Comparison of ENCODE assay signal across 11 cellular contexts in genomic region chr10:119269737-119270136, GRCh38.
A peak's percentile ranks its signal among the peaks of the same experiment; 100 is the strongest.
DNase-seq lines count a peak whose midpoint lies in the region; ATAC-seq and TF ChIP-seq lines count a peak whose summit lies in the region.
"Had no signal": no experiment of that assay in that cellular context is flagged by ENCODE, and none has a peak within 500 bp of the region (broad histone marks: within the 10 kb centered on the region; RNA-seq: fewer than 3 reads in every experiment).

No MANE protein-coding gene starts in this region.

- WGBS in right cardiac atrium = 93% methylated on average over 3 of the region's 3 CpGs

- H3K4me1 ChIP-seq in DND-41 (ENCODE audit: insufficient read depth, low read length) (peaks cover 25% of the 10 kb centered on the region), right cardiac atrium (ENCODE audit: control insufficient read depth, insufficient read depth, low read length) (peaks cover 36% of the 10 kb centered on the region)

- peak overlapping the region; percentile 37 for H3K9ac ChIP-seq in DND-41 (ENCODE audit: low read depth, low read length)

- ATAC-seq in DND-41 (ENCODE audit: insufficient read depth, low read depth) (no peak), activated B cell treated with CpG ODN at 0.5 μM for 24 hours (ENCODE audit: low read depth) (no peak), right cardiac atrium (no peak), GM21360 (IDR thresholded peaks at IDR 0.05; ENCODE audit: unreplicated experiment) (no peak), GM18867 (IDR thresholded peaks at IDR 0.05; ENCODE audit: unreplicated experiment) (no peak)
- no peak for ATAC-seq in stimulated activated effector memory CD8-positive, alpha-beta T cell treated with anti-CD3 and anti-CD28 coated beads, Interleukin-12 subunit alpha, Interleukin-12 subunit beta, amount 100 ng/mL, for 72 hours
- ATAC-seq: WTC11 had no signal

- H3K79me2 ChIP-seq in DND-41 (ENCODE audit: insufficient read depth, low read length) = peaks cover 21% of the 10 kb centered on the region

- peak overlapping the region; percentile 59 for H3K4me3 Mint-ChIP-seq in activated B cell treated with CpG ODN at 0.5 μM for 24 hours
- peak overlapping the region; percentile 68 for H3K4me3 Mint-ChIP-seq in stimulated activated effector memory CD8-positive, alpha-beta T cell treated with anti-CD3 and anti-CD28 coated beads, Interleukin-12 subunit alpha, Interleukin-12 subunit beta, amount 100 ng/mL, for 72 hours
- H3K4me3 Mint-ChIP-seq: WTC11 had no signal

- no peaks in the 10 kb centered on the region for H3K36me3 ChIP-seq in DND-41 (ENCODE audit: insufficient read depth, low read length)

- no peak overlapping the region for H3K4me2 ChIP-seq in DND-41 (ENCODE audit: insufficient read depth, low read length)

- H3K4me3 ChIP-seq in DND-41 (ENCODE audit: low read depth in 1 of 2, low read length in 2 of 2) (no peak overlapping the region), right cardiac atrium (ENCODE audit: low read length) (no peak overlapping the region)
- H3K4me3 ChIP-seq: coronary artery had no signal

- H3K9me3 ChIP-seq in DND-41 (ENCODE audit: insufficient read depth, low read length, severe bottlenecking) (no peaks in the 10 kb centered on the region), right cardiac atrium (ENCODE audit: control insufficient read depth, low read length) (no peaks in the 10 kb centered on the region)

- POLR2A ChIA-PET in activated B cell treated with CpG ODN at 0.5 μM for 24 hours (lab: Charles Lee) = interaction anchor here (0.8 to 2.0 kb wide), 4 partner anchors 32 to 137 kb away, joined by 3 to 21 read pairs (median 12); partner anchors contain the start of gene GRK5

- no peak for TF ChIP-seq CTCF in DND-41 (IDR thresholded peaks at IDR 0.05; ENCODE audit: borderline replicate concordance, extremely low read depth, low read length, poor library complexity, severe bottlenecking)
- TF ChIP-seq CTCF in activated B cell treated with CpG ODN at 0.5 μM for 24 hours (IDR thresholded peaks at IDR 0.05) = no peak

- H2AFZ ChIP-seq in DND-41 (ENCODE audit: low read depth, low read length) = no peak overlapping the region

- H3K27me3 Mint-ChIP-seq in activated B cell treated with CpG ODN at 0.5 μM for 24 hours = no peaks in the 10 kb centered on the region

- no peaks in the 10 kb centered on the region for H3K9me3 Mint-ChIP-seq in activated B cell treated with CpG ODN at 0.5 μM for 24 hours
- H3K9me3 Mint-ChIP-seq in stimulated activated effector memory CD8-positive, alpha-beta T cell treated with anti-CD3 and anti-CD28 coated beads, Interleukin-12 subunit alpha, Interleukin-12 subunit beta, amount 100 ng/mL, for 72 hours = no peaks in the 10 kb centered on the region
- H3K9me3 Mint-ChIP-seq: WTC11 had no signal

- H3K27ac ChIP-seq in DND-41 (ENCODE audit: low read length) (peak overlapping the region; percentile 71), right cardiac atrium (ENCODE audit: low read length) (peak overlapping the region; percentile 29)

- peaks cover 75% of the 10 kb centered on the region for H3K4me1 Mint-ChIP-seq in activated B cell treated with CpG ODN at 0.5 μM for 24 hours
- H3K4me1 Mint-ChIP-seq in stimulated activated effector memory CD8-positive, alpha-beta T cell treated with anti-CD3 and anti-CD28 coated beads, Interleukin-12 subunit alpha, Interleukin-12 subunit beta, amount 100 ng/mL, for 72 hours = peaks cover 36% of the 10 kb centered on the region

- peaks cover 8% of the 10 kb centered on the region for H3K36me3 Mint-ChIP-seq in activated B cell treated with CpG ODN at 0.5 μM for 24 hours (ENCODE audit: low read depth)
- peaks cover 22% of the 10 kb centered on the region for H3K36me3 Mint-ChIP-seq in stimulated activated effector memory CD8-positive, alpha-beta T cell treated with anti-CD3 and anti-CD28 coated beads, Interleukin-12 subunit alpha, Interleukin-12 subunit beta, amount 100 ng/mL, for 72 hours
- H3K36me3 Mint-ChIP-seq: WTC11 had no signal

- intact Hi-C loops in activated B cell treated with CpG ODN at 0.5 μM for 24 hours (cut with micrococcal nuclease) (loop anchor here (1.0 to 5.0 kb wide), 5 partner anchors 37 to 98 kb away; partner anchors contain the start of gene GRK5), right cardiac atrium (cut with DNase I) (loop anchor here in 1 of 4 donors (5.0 kb wide), 1 partner anchor 62 kb away; the partner anchor contains the start of gene GRK5)

- CTCF ChIA-PET in activated B cell treated with CpG ODN at 0.5 μM for 24 hours (lab: Charles Lee) = interaction anchor here (1.7 kb wide), 1 partner anchor 63 kb away, joined by 5 read pairs; the partner anchor contains the start of gene GRK5

- H3K27ac Mint-ChIP-seq in activated B cell treated with CpG ODN at 0.5 μM for 24 hours = peak overlapping the region; percentile 96
- peak overlapping the region; percentile 98 for H3K27ac Mint-ChIP-seq in stimulated activated effector memory CD8-positive, alpha-beta T cell treated with anti-CD3 and anti-CD28 coated beads, Interleukin-12 subunit alpha, Interleukin-12 subunit beta, amount 100 ng/mL, for 72 hours
- H3K27ac Mint-ChIP-seq: WTC11 had no signal

- H4K20me1 ChIP-seq in DND-41 (ENCODE audit: insufficient read depth, low read length) = peaks cover 19% of the 10 kb centered on the region

- H3K27me3 ChIP-seq in DND-41 (ENCODE audit: insufficient read depth, low read length, poor library complexity) (no peaks in the 10 kb centered on the region), right cardiac atrium (ENCODE audit: control insufficient read depth, insufficient read depth) (no peaks in the 10 kb centered on the region)

- DNase-seq in DND-41 = no peak
- no peak for DNase-seq in activated B cell treated with CpG ODN at 0.5 μM for 24 hours
- DNase-seq in right cardiac atrium = peak in 1 of 3 donors; percentile 41
- DNase-seq in stimulated activated effector memory CD8-positive, alpha-beta T cell treated with anti-CD3 and anti-CD28 coated beads, Interleukin-12 subunit alpha, Interleukin-12 subunit beta, amount 100 ng/mL, for 72 hours (ENCODE audit: low spot score in 2 of 2) = no peak
- DNase-seq in retina = no peak
- DNase-seq: Calu3, SIG-M5 had no signal
